10 cellular contexts compared by ENCODE assay signal in genomic region chr17:9971991-9972390, GRCh38.
A peak's percentile ranks its signal among the peaks of the same experiment; 100 is the strongest.
DNase-seq lines count a peak whose midpoint lies in the region; ATAC-seq and TF ChIP-seq lines count a peak whose summit lies in the region.
"Had no signal": no experiment of that assay in that cellular context is flagged by ENCODE, and none has a peak within 500 bp of the region (broad histone marks: within the 10 kb centered on the region; RNA-seq: fewer than 3 reads in every experiment).

No MANE protein-coding gene starts in this region.

- TF ChIP-seq CTCF in HFFc6 (IDR thresholded peaks at IDR 0.05) (no peak), endodermal cell (conservative IDR thresholded peaks at IDR 0.05) (no peak), mucosa of descending colon (IDR thresholded peaks at IDR 0.05) (no peak)

- H3K36me3 ChIP-seq in endodermal cell (ENCODE audit: control insufficient read depth, insufficient read depth, low read length) (no peaks in the 10 kb centered on the region), mucosa of descending colon (ENCODE audit: low read depth) (no peaks in the 10 kb centered on the region)

- peak; percentile 49 for DNase-seq in A172 (ENCODE audit: low spot score)
- peak; percentile 54 for DNase-seq in HFFc6
- peak; percentile 67 for DNase-seq in endodermal cell
- peak; percentile 69 to 83 (median 70) for DNase-seq in mucosa of descending colon
- no peak for DNase-seq in AG08396 (ENCODE audit: low spot score)
- no peak for DNase-seq in NCI-H345 treated with DMSO at 0.1 percent for 48 hours (lab: John Stamatoyannopoulos, UW; ENCODE audit: unreplicated experiment)
- no peak for DNase-seq in NCI-H2081 treated with DMSO at 0.1 percent for 48 hours (lab: John Stamatoyannopoulos, UW)
- no peak for DNase-seq in effector memory CD8-positive, alpha-beta T cell
- DNase-seq: activated naive CD4-positive, alpha-beta T cell treated with anti-CD3 and anti-CD28 coated beads for 36 hours had no signal

- H3K4me1 Mint-ChIP-seq in HFFc6 (ENCODE audit: low read depth) (peaks cover 44% of the 10 kb centered on the region), endodermal cell (peaks cover 14% of the 10 kb centered on the region)
- H3K4me1 Mint-ChIP-seq in effector memory CD8-positive, alpha-beta T cell (ENCODE audit: low read depth in 2 of 2), result peaks cover 7 to 13% of the 10 kb centered on the region in 2 donors
- H3K4me1 Mint-ChIP-seq: B cell had no signal

- no peaks in the 10 kb centered on the region for H3K9me3 Mint-ChIP-seq in HFFc6
- no peaks in the 10 kb centered on the region for H3K9me3 Mint-ChIP-seq in endodermal cell
- H3K9me3 Mint-ChIP-seq in effector memory CD8-positive, alpha-beta T cell, result no peaks in the 10 kb centered on the region
- H3K9me3 Mint-ChIP-seq: activated naive CD4-positive, alpha-beta T cell treated with anti-CD3 and anti-CD28 coated beads for 36 hours had no signal

- H3K27ac ChIP-seq in endodermal cell (ENCODE audit: low read depth, low read length), result no peak overlapping the region

- no peaks in the 10 kb centered on the region for H3K4me1 ChIP-seq in endodermal cell (ENCODE audit: control insufficient read depth, insufficient read depth, low read length)
- H3K4me1 ChIP-seq in mucosa of descending colon (ENCODE audit: low read depth), result peaks cover 3% of the 10 kb centered on the region

- H3K27ac Mint-ChIP-seq in HFFc6 (peak overlapping the region; percentile 51; the same call in 1 of the 2 replicates), endodermal cell (no peak overlapping the region)
- peak overlapping the region in 1 of 2 donors; percentile 11 for H3K27ac Mint-ChIP-seq in effector memory CD8-positive, alpha-beta T cell
- H3K27ac Mint-ChIP-seq: activated naive CD4-positive, alpha-beta T cell treated with anti-CD3 and anti-CD28 coated beads for 36 hours; B cell had no signal

- H3K4me3 Mint-ChIP-seq in HFFc6, result peak overlapping the region; percentile 45; the same call in 1 of the 2 replicates
- H3K4me3 Mint-ChIP-seq in endodermal cell, result no peak overlapping the region
- no peak overlapping the region for H3K4me3 Mint-ChIP-seq in effector memory CD8-positive, alpha-beta T cell
- H3K4me3 Mint-ChIP-seq: activated naive CD4-positive, alpha-beta T cell treated with anti-CD3 and anti-CD28 coated beads for 36 hours; B cell had no signal

- ATAC-seq in mucosa of descending colon, result peak; percentile 72
- no peak for ATAC-seq in effector memory CD8-positive, alpha-beta T cell (replicated peaks)

- intact Hi-C loops in mucosa of descending colon (cut with DNase I, micrococcal nuclease), result no loop called here

- H3K4me3 ChIP-seq in endodermal cell (ENCODE audit: low read length), result no peak overlapping the region
- no peak overlapping the region for H3K4me3 ChIP-seq in mucosa of descending colon

- no peaks in the 10 kb centered on the region for H3K27me3 ChIP-seq in endodermal cell (ENCODE audit: control insufficient read depth, insufficient read depth, low read length, poor library complexity, severe bottlenecking)

- no peak overlapping the region for H3K9ac ChIP-seq in endodermal cell (ENCODE audit: extremely low read depth, low read length, poor library complexity, severe bottlenecking)

- H3K27me3 Mint-ChIP-seq in HFFc6 (ENCODE audit: insufficient read depth), result peaks cover 4% of the 10 kb centered on the region; the same call in 1 of the 2 replicates
- H3K27me3 Mint-ChIP-seq in endodermal cell (ENCODE audit: insufficient read depth), result peaks cover 2% of the 10 kb centered on the region
- H3K27me3 Mint-ChIP-seq in effector memory CD8-positive, alpha-beta T cell, result no peaks in the 10 kb centered on the region
- H3K27me3 Mint-ChIP-seq: B cell had no signal

- 71 to 83% methylated on average over 3 to 4 of the region's 4 CpGs for WGBS in endodermal cell (ENCODE audit: insufficient coverage in 1 of 2, insufficient read length in 1 of 2), 2 experiments

- H3K9me3 ChIP-seq in endodermal cell (ENCODE audit: control insufficient read depth, low read length), result no peaks in the 10 kb centered on the region
- H3K9me3 ChIP-seq in mucosa of descending colon, result no peaks in the 10 kb centered on the region

- H3K36me3 Mint-ChIP-seq in HFFc6 (ENCODE audit: low read depth) (no peaks in the 10 kb centered on the region), endodermal cell (ENCODE audit: low read depth) (no peaks in the 10 kb centered on the region)
- peaks cover 4% of the 10 kb centered on the region for H3K36me3 Mint-ChIP-seq in effector memory CD8-positive, alpha-beta T cell (ENCODE audit: insufficient read depth)

Comparison
In these comparisons a context has a peak if more than half of its experiments do, and no peak if none do; other contexts are left out.
1. DNase-seq: peak in A172 (single experiment), HFFc6 (single experiment), endodermal cell (single experiment) and mucosa of descending colon (3 of 3); none in AG08396 (single experiment), NCI-H345 treated with DMSO at 0.1 percent for 48 hours (single experiment), NCI-H2081 treated with DMSO at 0.1 percent for 48 hours (single experiment) and effector memory CD8-positive, alpha-beta T cell (0 of 3).